Comparison of ENCODE assay signal across 8 cellular contexts in genomic region chr22:50528682-50529415, GRCh38. TPM values are rescaled to one million over a fixed set of nuclear protein-coding genes. Genes with fewer than 3 reads are reported as not detected.
DNase-seq lines count a peak whose midpoint lies in the region; ATAC-seq and TF ChIP-seq lines count a peak whose summit lies in the region.

No MANE protein-coding gene starts in this region.

- H3K36me3 ChIP-seq in subcutaneous abdominal adipose tissue (ENCODE audit: control insufficient read depth in 5 of 5, insufficient read depth in 5 of 5, low read length in 5 of 5), result peaks cover 0 to 4% (median 1%) of the 10 kb centered on the region in 5 donors
- H3K36me3 ChIP-seq in MM.1S (replicated peaks; ENCODE audit: insufficient read depth, low read length), result no peaks in the 10 kb centered on the region

- no peak for ATAC-seq in activated CD8-positive, alpha-beta T cell treated with anti-CD3 and anti-CD28 coated beads, Interleukin-2, amount 10 ng/mL, durations not matched to agents 7 days and 5 days
- no peak for ATAC-seq in HG03196 (IDR thresholded peaks at IDR 0.05; ENCODE audit: unreplicated experiment)

- DNase-seq in activated CD4-positive, alpha-beta T cell treated with anti-CD3 and anti-CD28 coated beads, Interleukin-2, amount 10 ng/mL, durations not matched to agents 7 days and 5 days, result no peak
- no peak for DNase-seq in activated CD4-positive, alpha-beta T cell treated with anti-CD3 and anti-CD28 coated beads for 1 hour
- no peak for DNase-seq in activated CD8-positive, alpha-beta T cell treated with anti-CD3 and anti-CD28 coated beads, Interleukin-2, amount 10 ng/mL, durations not matched to agents 7 days and 5 days
- no peak for DNase-seq in nephron progenitor cell
- DNase-seq in MM.1S, result no peak

- peaks cover 30% of the 10 kb centered on the region for H3F3A ChIP-seq in MM.1S (ENCODE audit: insufficient read depth, low read length)

- H3K4me3 ChIP-seq in subcutaneous abdominal adipose tissue (ENCODE audit: low read depth in 1 of 5, low read length in 5 of 5) (peak overlapping the region in 4 of 5 donors; percentile 71 to 85 (median 74)), MM.1S (ENCODE audit: low read length) (no peak overlapping the region)

- peaks cover 40% of the 10 kb centered on the region for H3K36me3 Mint-ChIP-seq in activated CD4-positive, alpha-beta T cell treated with anti-CD3 and anti-CD28 coated beads, Interleukin-2, amount 10 ng/mL, durations not matched to agents 7 days and 5 days (ENCODE audit: low read depth)
- peaks cover 40% of the 10 kb centered on the region for H3K36me3 Mint-ChIP-seq in activated CD8-positive, alpha-beta T cell treated with anti-CD3 and anti-CD28 coated beads, Interleukin-2, amount 10 ng/mL, durations not matched to agents 7 days and 5 days (ENCODE audit: low read depth)
- H3K36me3 Mint-ChIP-seq in nephron progenitor cell (ENCODE audit: low read depth), result peaks cover 12% of the 10 kb centered on the region

- peaks cover 10 to 86% (median 57%) of the 10 kb centered on the region in 5 donors for H3K4me1 ChIP-seq in subcutaneous abdominal adipose tissue (ENCODE audit: control insufficient read depth in 5 of 5, insufficient read depth in 5 of 5, low read length in 5 of 5)
- peaks cover 24% of the 10 kb centered on the region for H3K4me1 ChIP-seq in MM.1S (ENCODE audit: low read length)

- H3K9ac ChIP-seq in subcutaneous abdominal adipose tissue (ENCODE audit: low read length in 5 of 5) (peak overlapping the region; percentile 38 to 93 (median 87)), MM.1S (ENCODE audit: low read length) (no peak overlapping the region)

- no peaks in the 10 kb centered on the region for H4K20me1 ChIP-seq in MM.1S (ENCODE audit: insufficient read depth, low read length)

- POLR2A ChIA-PET in activated CD4-positive, alpha-beta T cell treated with anti-CD3 and anti-CD28 coated beads, Interleukin-2, amount 10 ng/mL, durations not matched to agents 7 days and 5 days (lab: Charles Lee), result interaction anchor here (1.3 kb wide), 1 partner anchor 10 kb away, joined by 4 read pairs; no protein-coding TSS in a partner anchor
- POLR2A ChIA-PET in activated CD8-positive, alpha-beta T cell treated with anti-CD3 and anti-CD28 coated beads, Interleukin-2, amount 10 ng/mL, durations not matched to agents 7 days and 5 days (lab: Charles Lee), result interaction anchor here (1.0 to 8.7 kb wide), 6 partner anchors 10 to 92 kb away, joined by 3 to 335 read pairs (median 62); partner anchors contain the start of genes KLHDC7B, LMF2, NCAPH2 and SYCE3

- H3K4me2 ChIP-seq in MM.1S (ENCODE audit: low read depth, low read length), result no peak overlapping the region

- H3K27me3 Mint-ChIP-seq in activated CD4-positive, alpha-beta T cell treated with anti-CD3 and anti-CD28 coated beads, Interleukin-2, amount 10 ng/mL, durations not matched to agents 7 days and 5 days, result no peaks in the 10 kb centered on the region
- no peaks in the 10 kb centered on the region for H3K27me3 Mint-ChIP-seq in activated CD8-positive, alpha-beta T cell treated with anti-CD3 and anti-CD28 coated beads, Interleukin-2, amount 10 ng/mL, durations not matched to agents 7 days and 5 days (ENCODE audit: low read depth)
- H3K27me3 Mint-ChIP-seq in nephron progenitor cell (ENCODE audit: low read depth, poor library complexity), result peaks cover 52% of the 10 kb centered on the region

- H3K27me3 ChIP-seq in layer of hippocampus (ENCODE audit: control insufficient read depth, insufficient read depth, low read length), result peaks cover 20% of the 10 kb centered on the region
- no peaks in the 10 kb centered on the region for H3K27me3 ChIP-seq in subcutaneous abdominal adipose tissue (ENCODE audit: control insufficient read depth in 5 of 5, insufficient read depth in 4 of 5, low read length in 5 of 5)
- H3K27me3 ChIP-seq in MM.1S (replicated peaks; ENCODE audit: insufficient read depth, low read length), result peaks cover 9% of the 10 kb centered on the region; the same call in 1 of the 2 replicates

- H2AFZ ChIP-seq in MM.1S (ENCODE audit: low read length), result no peak overlapping the region

- H3K27ac ChIP-seq in layer of hippocampus (ENCODE audit: low read depth, low read length), result peak overlapping the region; percentile 22
- peak overlapping the region; percentile 95 for H3K27ac ChIP-seq in subcutaneous abdominal adipose tissue (ENCODE audit: low read depth, low read length)
- no peak overlapping the region for H3K27ac ChIP-seq in MM.1S (ENCODE audit: low read length)

- peak overlapping the region; percentile 80 for H3K4me3 Mint-ChIP-seq in activated CD4-positive, alpha-beta T cell treated with anti-CD3 and anti-CD28 coated beads, Interleukin-2, amount 10 ng/mL, durations not matched to agents 7 days and 5 days
- peak overlapping the region; percentile 80 for H3K4me3 Mint-ChIP-seq in activated CD8-positive, alpha-beta T cell treated with anti-CD3 and anti-CD28 coated beads, Interleukin-2, amount 10 ng/mL, durations not matched to agents 7 days and 5 days
- H3K4me3 Mint-ChIP-seq in nephron progenitor cell, result no peak overlapping the region

- H3K9me2 ChIP-seq in MM.1S (replicated peaks; ENCODE audit: insufficient read depth, low read length), result no peaks in the 10 kb centered on the region

- CTCF ChIA-PET in activated CD4-positive, alpha-beta T cell treated with anti-CD3 and anti-CD28 coated beads, Interleukin-2, amount 10 ng/mL, durations not matched to agents 7 days and 5 days (lab: Charles Lee), result interaction anchor here (0.8 to 5.8 kb wide), 4 partner anchors 12 to 90 kb away, joined by 3 to 74 read pairs (median 5); partner anchors contain the start of genes KLHDC7B and SYCE3
- CTCF ChIA-PET in activated CD8-positive, alpha-beta T cell treated with anti-CD3 and anti-CD28 coated beads, Interleukin-2, amount 10 ng/mL, durations not matched to agents 7 days and 5 days (lab: Charles Lee), result interaction anchor here (0.6 to 6.5 kb wide), 7 partner anchors 9 to 277 kb away, joined by 3 to 116 read pairs (median 4); partner anchors contain the start of genes LMF2 and NCAPH2

- H3K79me2 ChIP-seq in MM.1S (ENCODE audit: low read length), result peaks cover 18% of the 10 kb centered on the region

- no peak for TF ChIP-seq CTCF in nephron progenitor cell (IDR thresholded peaks at IDR 0.05)
- no peak for TF ChIP-seq CTCF in MM.1S (IDR thresholded peaks at IDR 0.05; ENCODE audit: low read length)

- no peaks in the 10 kb centered on the region for H3K9me3 Mint-ChIP-seq in activated CD4-positive, alpha-beta T cell treated with anti-CD3 and anti-CD28 coated beads, Interleukin-2, amount 10 ng/mL, durations not matched to agents 7 days and 5 days
- H3K9me3 Mint-ChIP-seq in activated CD8-positive, alpha-beta T cell treated with anti-CD3 and anti-CD28 coated beads, Interleukin-2, amount 10 ng/mL, durations not matched to agents 7 days and 5 days (ENCODE audit: insufficient read depth), result no peaks in the 10 kb centered on the region
- no peaks in the 10 kb centered on the region for H3K9me3 Mint-ChIP-seq in nephron progenitor cell

- H3K9me3 ChIP-seq in subcutaneous abdominal adipose tissue (ENCODE audit: control insufficient read depth in 5 of 5, low read length in 5 of 5) (no peaks in the 10 kb centered on the region), MM.1S (replicated peaks; ENCODE audit: insufficient read depth, low read length) (no peaks in the 10 kb centered on the region)

- H3K27ac Mint-ChIP-seq in activated CD4-positive, alpha-beta T cell treated with anti-CD3 and anti-CD28 coated beads, Interleukin-2, amount 10 ng/mL, durations not matched to agents 7 days and 5 days, result peak overlapping the region; percentile 93
- peak overlapping the region; percentile 91 for H3K27ac Mint-ChIP-seq in activated CD8-positive, alpha-beta T cell treated with anti-CD3 and anti-CD28 coated beads, Interleukin-2, amount 10 ng/mL, durations not matched to agents 7 days and 5 days
- H3K27ac Mint-ChIP-seq in nephron progenitor cell, result no peak overlapping the region

- H3K4me1 Mint-ChIP-seq in activated CD4-positive, alpha-beta T cell treated with anti-CD3 and anti-CD28 coated beads, Interleukin-2, amount 10 ng/mL, durations not matched to agents 7 days and 5 days, result peaks cover 46% of the 10 kb centered on the region
- H3K4me1 Mint-ChIP-seq in activated CD8-positive, alpha-beta T cell treated with anti-CD3 and anti-CD28 coated beads, Interleukin-2, amount 10 ng/mL, durations not matched to agents 7 days and 5 days (ENCODE audit: low read depth), result peaks cover 51% of the 10 kb centered on the region
- peaks cover 37% of the 10 kb centered on the region for H3K4me1 Mint-ChIP-seq in nephron progenitor cell

RNA-seq across cellular contexts. Expression of gene TYMP, which starts 1.0 kb away (rescaled TPM):
- total RNA-seq in activated CD4-positive, alpha-beta T cell treated with anti-CD3 and anti-CD28 coated beads, Interleukin-2, amount 10 ng/mL, durations not matched to agents 7 days and 5 days, result 100 to 1,000 TPM in 1 of 2 experiments, 10 to 100 TPM in 1; 92.2 to 126 TPM
- total RNA-seq in activated CD8-positive, alpha-beta T cell treated with anti-CD3 and anti-CD28 coated beads, Interleukin-2, amount 10 ng/mL, durations not matched to agents 7 days and 5 days, result 10 to 100 TPM; 71.8 to 76.6 TPM

RNA-seq across cellular contexts. Expression of gene SCO2, which starts 3.5 kb away (rescaled TPM):
- 10 to 100 TPM in 1 of 2 experiments, 1 to 10 TPM in 1; 2.8 to 10.5 TPM for total RNA-seq in activated CD4-positive, alpha-beta T cell treated with anti-CD3 and anti-CD28 coated beads, Interleukin-2, amount 10 ng/mL, durations not matched to agents 7 days and 5 days
- 10 to 100 TPM; 11.7 to 13.9 TPM for total RNA-seq in activated CD8-positive, alpha-beta T cell treated with anti-CD3 and anti-CD28 coated beads, Interleukin-2, amount 10 ng/mL, durations not matched to agents 7 days and 5 days

RNA-seq across cellular contexts. Expression of gene KLHDC7B, which starts 16.9 kb away (rescaled TPM):
- 10 to 100 TPM; 15.6 to 16.0 TPM for total RNA-seq in activated CD4-positive, alpha-beta T cell treated with anti-CD3 and anti-CD28 coated beads, Interleukin-2, amount 10 ng/mL, durations not matched to agents 7 days and 5 days
- 10 to 100 TPM; 10.6 to 12.0 TPM for total RNA-seq in activated CD8-positive, alpha-beta T cell treated with anti-CD3 and anti-CD28 coated beads, Interleukin-2, amount 10 ng/mL, durations not matched to agents 7 days and 5 days

RNA-seq across cellular contexts. Expression of gene NCAPH2, which starts 20.8 kb away (rescaled TPM):
- total RNA-seq in activated CD4-positive, alpha-beta T cell treated with anti-CD3 and anti-CD28 coated beads, Interleukin-2, amount 10 ng/mL, durations not matched to agents 7 days and 5 days, result 100 to 1,000 TPM; 110 to 133 TPM
- 100 to 1,000 TPM; 146 to 150 TPM for total RNA-seq in activated CD8-positive, alpha-beta T cell treated with anti-CD3 and anti-CD28 coated beads, Interleukin-2, amount 10 ng/mL, durations not matched to agents 7 days and 5 days

RNA-seq across cellular contexts. Expression of gene LMF2, which starts 21.3 kb away (rescaled TPM):
- total RNA-seq in activated CD4-positive, alpha-beta T cell treated with anti-CD3 and anti-CD28 coated beads, Interleukin-2, amount 10 ng/mL, durations not matched to agents 7 days and 5 days, result 100 to 1,000 TPM; 130 to 139 TPM
- total RNA-seq in activated CD8-positive, alpha-beta T cell treated with anti-CD3 and anti-CD28 coated beads, Interleukin-2, amount 10 ng/mL, durations not matched to agents 7 days and 5 days, result 100 to 1,000 TPM; 119 to 132 TPM
